ENCODE assay signal across 9 cellular contexts in the genomic region with DNA sequence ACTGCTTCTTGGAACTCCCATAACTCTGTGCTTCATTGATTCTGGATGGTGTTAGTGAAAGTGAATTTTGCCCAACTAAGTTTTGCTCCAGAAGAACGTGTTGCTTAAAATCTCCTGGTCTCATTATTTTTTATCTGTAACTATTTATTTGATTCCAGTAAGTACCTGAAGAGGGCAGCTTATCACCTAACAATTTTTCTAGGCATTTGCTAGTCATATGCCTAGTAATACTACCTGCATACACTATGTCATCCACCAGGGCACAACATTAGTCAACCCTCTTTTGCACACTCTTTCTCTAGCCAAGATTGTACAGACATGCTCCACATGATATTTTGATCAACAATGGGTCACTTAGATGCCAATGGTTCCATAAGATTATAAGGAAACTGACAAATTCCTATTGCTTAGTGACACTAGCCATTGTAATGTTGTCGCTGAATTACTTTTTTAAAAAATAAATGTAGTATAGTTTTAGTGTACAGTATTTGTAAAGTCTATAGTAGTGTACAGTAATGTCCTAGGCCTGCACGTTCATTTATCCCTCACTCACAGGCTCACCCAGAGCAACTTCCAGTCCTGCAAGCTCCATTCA.
DNase-seq lines count a peak whose midpoint lies in the region; ATAC-seq and TF ChIP-seq lines count a peak whose summit lies in the region.
"Had no signal": no experiment of that assay in that cellular context is flagged by ENCODE, and none has a peak within 500 bp of the region (broad histone marks: within the 10 kb centered on the region; RNA-seq: fewer than 3 reads in every experiment).

No MANE protein-coding gene starts in this region.

- peak; percentile 91 for ATAC-seq in GM21367 (IDR thresholded peaks at IDR 0.05; ENCODE audit: unreplicated experiment)
- peak; percentile 95 for ATAC-seq in HG03469 (IDR thresholded peaks at IDR 0.05; ENCODE audit: unreplicated experiment)
- peak; percentile 100 for ATAC-seq in SK-N-SH treated with all-trans-retinoic acid at 6 μM for 48 hours
- no peak for ATAC-seq in activated CD8-positive, alpha-beta T cell treated with anti-CD3 and anti-CD28 coated beads, Interleukin-2, amount 10 ng/mL, durations not matched to agents 7 days and 5 days

- H3K9me3 Mint-ChIP-seq in nephron: no peaks in the 10 kb centered on the region
- no peaks in the 10 kb centered on the region for H3K9me3 Mint-ChIP-seq in activated CD8-positive, alpha-beta T cell treated with anti-CD3 and anti-CD28 coated beads, Interleukin-2, amount 10 ng/mL, durations not matched to agents 7 days and 5 days (ENCODE audit: insufficient read depth)

- H3K36me3 Mint-ChIP-seq in nephron (ENCODE audit: low read depth): no peaks in the 10 kb centered on the region
- no peaks in the 10 kb centered on the region for H3K36me3 Mint-ChIP-seq in activated CD8-positive, alpha-beta T cell treated with anti-CD3 and anti-CD28 coated beads, Interleukin-2, amount 10 ng/mL, durations not matched to agents 7 days and 5 days (ENCODE audit: low read depth)

- POLR2A ChIA-PET in activated CD8-positive, alpha-beta T cell treated with anti-CD3 and anti-CD28 coated beads, Interleukin-2, amount 10 ng/mL, durations not matched to agents 7 days and 5 days (lab: Charles Lee): no interaction called here

- H3K4me3 Mint-ChIP-seq in nephron: no peak overlapping the region
- H3K4me3 Mint-ChIP-seq in activated CD8-positive, alpha-beta T cell treated with anti-CD3 and anti-CD28 coated beads, Interleukin-2, amount 10 ng/mL, durations not matched to agents 7 days and 5 days: no peak overlapping the region

- CTCF ChIA-PET in activated CD8-positive, alpha-beta T cell treated with anti-CD3 and anti-CD28 coated beads, Interleukin-2, amount 10 ng/mL, durations not matched to agents 7 days and 5 days (lab: Charles Lee): no interaction called here

- DNase-seq in DMS53 treated with DMSO at 0.1 percent for 48 hours (lab: John Stamatoyannopoulos, UW; ENCODE audit: unreplicated experiment): peak; percentile 35
- DNase-seq in activated CD8-positive, alpha-beta T cell treated with anti-CD3 and anti-CD28 coated beads, Interleukin-2, amount 10 ng/mL, durations not matched to agents 7 days and 5 days: no peak
- no peak for DNase-seq in NCI-H2227 treated with DMSO at 0.1 percent for 48 hours (lab: John Stamatoyannopoulos, UW)
- DNase-seq in activated effector memory CD4-positive, alpha-beta T cell treated with Interleukin-2 at 50 U/mL for 16 hours: no peak
- DNase-seq: IMR-90 had no signal

- TF ChIP-seq CTCF in nephron (IDR thresholded peaks at IDR 0.05; ENCODE audit: unreplicated experiment in 3 of 3): peak; percentile 33 to 50 (median 42)

- H3K27ac Mint-ChIP-seq in nephron: no peak overlapping the region
- no peak overlapping the region for H3K27ac Mint-ChIP-seq in activated CD8-positive, alpha-beta T cell treated with anti-CD3 and anti-CD28 coated beads, Interleukin-2, amount 10 ng/mL, durations not matched to agents 7 days and 5 days

- H3K4me1 Mint-ChIP-seq in nephron: no peaks in the 10 kb centered on the region
- no peaks in the 10 kb centered on the region for H3K4me1 Mint-ChIP-seq in activated CD8-positive, alpha-beta T cell treated with anti-CD3 and anti-CD28 coated beads, Interleukin-2, amount 10 ng/mL, durations not matched to agents 7 days and 5 days (ENCODE audit: low read depth)

- no peaks in the 10 kb centered on the region for H3K27me3 Mint-ChIP-seq in nephron (ENCODE audit: low read depth)
- H3K27me3 Mint-ChIP-seq in activated CD8-positive, alpha-beta T cell treated with anti-CD3 and anti-CD28 coated beads, Interleukin-2, amount 10 ng/mL, durations not matched to agents 7 days and 5 days (ENCODE audit: low read depth): no peaks in the 10 kb centered on the region

TF ChIP-seq in SK-N-SH treated with all-trans-retinoic acid at 6 μM for 48 hours, 23 proteins besides CTCF, POLR2A, EP300 and RAD21 (continues in another document):
- TF ChIP-seq SNAI2 (CRISPR knock-in tag; IDR thresholded peaks at IDR 0.05): no peak
- TF ChIP-seq ZNF565 (CRISPR knock-in tag; conservative IDR thresholded peaks at IDR 0.05; ENCODE audit: low read depth): no peak
- TF ChIP-seq POU6F1 (CRISPR knock-in tag; IDR thresholded peaks at IDR 0.05; ENCODE audit: borderline replicate concordance, low read depth): no peak
- no peak for TF ChIP-seq ZNF8 (CRISPR knock-in tag; IDR thresholded peaks at IDR 0.05)
- TF ChIP-seq, protein P1, sequence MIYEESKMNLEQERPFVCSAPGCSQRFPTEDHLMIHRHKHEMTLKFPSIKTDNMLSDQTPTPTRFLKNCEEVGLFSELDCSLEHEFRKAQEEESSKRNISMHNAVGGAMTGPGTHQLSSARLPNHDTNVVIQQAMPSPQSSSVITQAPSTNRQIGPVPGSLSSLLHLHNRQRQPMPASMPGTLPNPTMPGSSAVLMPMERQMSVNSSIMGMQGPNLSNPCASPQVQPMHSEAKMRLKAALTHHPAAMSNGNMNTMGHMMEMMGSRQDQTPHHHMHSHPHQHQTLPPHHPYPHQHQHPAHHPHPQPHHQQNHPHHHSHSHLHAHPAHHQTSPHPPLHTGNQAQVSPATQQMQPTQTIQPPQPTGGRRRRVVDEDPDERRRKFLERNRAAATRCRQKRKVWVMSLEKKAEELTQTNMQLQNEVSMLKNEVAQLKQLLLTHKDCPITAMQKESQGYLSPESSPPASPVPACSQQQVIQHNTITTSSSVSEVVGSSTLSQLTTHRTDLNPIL (CRISPR knock-in tag; IDR thresholded peaks at IDR 0.05; ENCODE audit: low read depth): no peak
- TF ChIP-seq, protein P2, sequence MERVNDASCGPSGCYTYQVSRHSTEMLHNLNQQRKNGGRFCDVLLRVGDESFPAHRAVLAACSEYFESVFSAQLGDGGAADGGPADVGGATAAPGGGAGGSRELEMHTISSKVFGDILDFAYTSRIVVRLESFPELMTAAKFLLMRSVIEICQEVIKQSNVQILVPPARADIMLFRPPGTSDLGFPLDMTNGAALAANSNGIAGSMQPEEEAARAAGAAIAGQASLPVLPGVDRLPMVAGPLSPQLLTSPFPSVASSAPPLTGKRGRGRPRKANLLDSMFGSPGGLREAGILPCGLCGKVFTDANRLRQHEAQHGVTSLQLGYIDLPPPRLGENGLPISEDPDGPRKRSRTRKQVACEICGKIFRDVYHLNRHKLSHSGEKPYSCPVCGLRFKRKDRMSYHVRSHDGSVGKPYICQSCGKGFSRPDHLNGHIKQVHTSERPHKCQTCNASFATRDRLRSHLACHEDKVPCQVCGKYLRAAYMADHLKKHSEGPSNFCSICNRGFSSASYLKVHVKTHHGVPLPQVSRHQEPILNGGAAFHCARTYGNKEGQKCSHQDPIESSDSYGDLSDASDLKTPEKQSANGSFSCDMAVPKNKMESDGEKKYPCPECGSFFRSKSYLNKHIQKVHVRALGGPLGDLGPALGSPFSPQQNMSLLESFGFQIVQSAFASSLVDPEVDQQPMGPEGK (CRISPR knock-in tag; IDR thresholded peaks at IDR 0.05; ENCODE audit: borderline replicate concordance): no peak
- TF ChIP-seq CSDC2 (CRISPR knock-in tag; IDR thresholded peaks at IDR 0.05): no peak
- TF ChIP-seq ZFP30 (CRISPR knock-in tag; IDR thresholded peaks at IDR 0.05): no peak
- no peak for TF ChIP-seq ZNF70 (CRISPR knock-in tag; IDR thresholded peaks at IDR 0.05)
- no peak for TF ChIP-seq TCF4 (CRISPR knock-in tag; IDR thresholded peaks at IDR 0.05; ENCODE audit: borderline replicate concordance)
- no peak for TF ChIP-seq TOX (CRISPR knock-in tag; IDR thresholded peaks at IDR 0.05; ENCODE audit: borderline replicate concordance)
- no peak for TF ChIP-seq CSRNP3 (CRISPR knock-in tag; IDR thresholded peaks at IDR 0.05)
